ENCODE assay signal across 8 cellular contexts in genomic region chr9:97921959-97922905, GRCh38. TPM values are rescaled to one million over a fixed set of nuclear protein-coding genes. Genes with fewer than 3 reads are reported as not detected.
DNase-seq lines count a peak whose midpoint lies in the region; ATAC-seq, FAIRE-seq and TF ChIP-seq lines count a peak whose summit lies in the region.

A gene with protein sequence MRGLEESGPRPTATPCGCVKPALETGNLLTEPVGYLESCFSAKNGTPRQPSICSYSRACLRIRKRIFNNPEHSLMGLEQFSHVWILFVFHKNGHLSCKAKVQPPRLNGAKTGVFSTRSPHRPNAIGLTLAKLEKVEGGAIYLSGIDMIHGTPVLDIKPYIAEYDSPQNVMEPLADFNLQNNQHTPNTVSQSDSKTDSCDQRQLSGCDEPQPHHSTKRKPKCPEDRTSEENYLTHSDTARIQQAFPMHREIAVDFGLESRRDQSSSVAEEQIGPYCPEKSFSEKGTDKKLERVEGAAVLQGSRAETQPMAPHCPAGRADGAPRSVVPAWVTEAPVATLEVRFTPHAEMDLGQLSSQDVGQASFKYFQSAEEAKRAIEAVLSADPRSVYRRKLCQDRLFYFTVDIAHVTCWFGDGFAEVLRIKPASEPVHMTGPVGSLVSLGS (minus strand): TSS chr9:97922500. CDS start chr9:97922493, 7 bp downstream.

- TF ChIP-seq CTCF in right atrium auricular region (IDR thresholded peaks at IDR 0.05) (peak; percentile 39 to 86), psoas muscle (IDR thresholded peaks at IDR 0.05) (peak; percentile 64)

- H3K27me3 ChIP-seq in right atrium auricular region, result no peaks in the 10 kb centered on the region
- no peaks in the 10 kb centered on the region for H3K27me3 ChIP-seq in psoas muscle (ENCODE audit: insufficient read depth in 3 of 3, low read length in 2 of 3)

- intact Hi-C loops in psoas muscle (cut with DNase I), result loop anchor here (2.0 to 5.0 kb wide), 4 partner anchors 59 to 333 kb away; partner anchors contain the start of genes NANS (in 1 of the 2) and TBC1D2 (in 1 of the 2)

- H3K27ac ChIP-seq in right atrium auricular region (peak within 1 kb of the TSS; percentile 92 to 98), psoas muscle (peak within 1 kb of the TSS; percentile 96)

- H3K4me1 ChIP-seq in right atrium auricular region, result peaks cover 0 to 16% of the 10 kb centered on the region in 2 donors
- H3K4me1 ChIP-seq in psoas muscle, result peaks cover 14% of the 10 kb centered on the region

- ATAC-seq in HG02885 (IDR thresholded peaks at IDR 0.05; ENCODE audit: poor library complexity, unreplicated experiment), result peak; percentile 84
- peak; percentile 95 to 96 (median 95) for ATAC-seq in psoas muscle

- H3K27ac Mint-ChIP-seq in T-helper 1 cell treated with Interleukin-12 subunit alpha and Interleukin-12 subunit beta and Interleukin-4 antibody, amounts not matched to agents 30 μg/mL and 1 μg/mL, for 36 hours, result peak within 1 kb of the TSS; percentile 99

- H3K4me3 ChIP-seq in right atrium auricular region (peak within 1 kb of the TSS; percentile 54 to 66), psoas muscle (peak within 1 kb of the TSS; percentile 72)

- H3K36me3 ChIP-seq in right atrium auricular region (no peaks in the 10 kb centered on the region), psoas muscle (ENCODE audit: insufficient read depth in 1 of 2, low read depth in 1 of 2) (no peaks in the 10 kb centered on the region)

- peaks cover 8% of the 10 kb centered on the region for H3K36me3 Mint-ChIP-seq in T-helper 1 cell treated with Interleukin-12 subunit alpha and Interleukin-12 subunit beta and Interleukin-4 antibody, amounts not matched to agents 30 μg/mL and 1 μg/mL, for 36 hours (ENCODE audit: low read depth)

- H3K27me3 Mint-ChIP-seq in T-helper 1 cell treated with Interleukin-12 subunit alpha and Interleukin-12 subunit beta and Interleukin-4 antibody, amounts not matched to agents 30 μg/mL and 1 μg/mL, for 36 hours (ENCODE audit: low read depth), result peaks cover 3% of the 10 kb centered on the region

- FAIRE-seq in urothelium cell line (lab: Jason Lieb, UNC), result peak; percentile 93

- 0% methylated on average over 63 of the region's 63 CpGs for WGBS in psoas muscle, 3 donors

- H3K9me3 Mint-ChIP-seq in T-helper 1 cell treated with Interleukin-12 subunit alpha and Interleukin-12 subunit beta and Interleukin-4 antibody, amounts not matched to agents 30 μg/mL and 1 μg/mL, for 36 hours, result no peaks in the 10 kb centered on the region

- H3K9me3 ChIP-seq in right atrium auricular region (no peaks in the 10 kb centered on the region), psoas muscle (no peaks in the 10 kb centered on the region)

- peaks cover 41% of the 10 kb centered on the region for H3K4me1 Mint-ChIP-seq in T-helper 1 cell treated with Interleukin-12 subunit alpha and Interleukin-12 subunit beta and Interleukin-4 antibody, amounts not matched to agents 30 μg/mL and 1 μg/mL, for 36 hours (ENCODE audit: low read depth)

- peak within 1 kb of the TSS; percentile 95 for H3K4me3 Mint-ChIP-seq in T-helper 1 cell treated with Interleukin-12 subunit alpha and Interleukin-12 subunit beta and Interleukin-4 antibody, amounts not matched to agents 30 μg/mL and 1 μg/mL, for 36 hours

- DNase-seq in NCI-H1694 (lab: John Stamatoyannopoulos, UW) (peak; percentile 94), amygdala (lab: John Stamatoyannopoulos, UW) (peak; percentile 87 to 100 (median 96)), right atrium auricular region (ENCODE audit: low spot score) (peak; percentile 99), psoas muscle (peak; percentile 98 to 99), urothelium cell line (ENCODE audit: low spot score) (peak; percentile 97)

- TF ChIP-seq POLR2A in GM15510 (IDR thresholded peaks at IDR 0.05; ENCODE audit: borderline replicate concordance, extremely low read depth, insufficient read length), result peak; percentile 75

RNA-seq across cellular contexts. Expression of the gene that starts here (rescaled TPM):
- 10 to 100 TPM; 13.9 to 14.5 TPM for total RNA-seq in right atrium auricular region
- total RNA-seq in psoas muscle, result 10 to 100 TPM in 2 of 4 donors, 1 to 10 TPM in 2; 7.0 to 11.7 (median 8.6) TPM
- 10 to 100 TPM in 1 of 3 donors, 1 to 10 TPM in 2; 6.7 to 13.9 (median 9.2) TPM for polyA plus RNA-seq in psoas muscle

Comparison
In these comparisons a context has a peak if more than half of its experiments do, and no peak if none do; other contexts are left out.
1. Peak in every context shown above with its lines: DNase-seq, ATAC-seq, H3K4me3 ChIP-seq and H3K27ac ChIP-seq.